Comparison of ENCODE assay signal across 19 cellular contexts in the genomic region with DNA sequence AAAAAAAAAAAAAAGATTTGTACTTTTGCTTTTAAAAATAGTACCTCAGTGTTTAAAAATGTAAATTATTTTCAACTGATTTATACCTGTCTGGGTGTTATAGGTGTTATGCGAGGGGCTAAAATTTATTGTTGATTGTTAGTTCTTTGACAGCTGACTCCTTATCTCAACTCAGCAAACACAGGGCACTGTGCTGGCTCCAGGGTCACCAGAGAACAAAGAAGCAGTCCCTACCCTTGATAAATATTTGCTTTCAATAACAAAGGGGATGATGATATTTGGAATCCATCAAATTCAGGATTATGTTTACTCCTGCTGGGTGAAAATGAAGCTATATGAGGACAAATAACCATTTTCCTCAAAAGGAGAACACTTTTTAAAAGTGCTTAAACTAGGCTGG. TPM values are rescaled to one million over a fixed set of nuclear protein-coding genes. Genes with fewer than 3 reads are reported as not detected.
"Had no signal": no experiment of that assay in that cellular context is flagged by ENCODE, and none has a peak within 500 bp of the region (broad histone marks: within the 10 kb centered on the region; RNA-seq: fewer than 3 reads in every experiment).

No MANE protein-coding gene starts in this region.

- H3K27ac ChIP-seq: breast epithelium, gastroesophageal sphincter, heart right ventricle, pancreas, thoracic aorta had no signal

- H3K36me3 ChIP-seq: breast epithelium, gastroesophageal sphincter, heart right ventricle, pancreas, thoracic aorta had no signal

- H3K9me3 ChIP-seq: breast epithelium, gastroesophageal sphincter, pancreas, thoracic aorta had no signal

- H3K4me1 ChIP-seq: breast epithelium, gastroesophageal sphincter, heart right ventricle, pancreas had no signal

- ATAC-seq: activated CD4-positive, CD25-positive, alpha-beta regulatory T cell treated with anti-CD3 and anti-CD28 coated beads, Interleukin-2, amount 50 U/mL, for 24 hours; gastroesophageal sphincter; heart right ventricle had no signal

- H3K27me3 ChIP-seq: breast epithelium, gastroesophageal sphincter, pancreas had no signal

- H3K4me3 ChIP-seq: breast epithelium, gastroesophageal sphincter, heart right ventricle, lung, pancreas, thoracic aorta had no signal

- FAIRE-seq: islet of Langerhans, pancreas had no signal

- DNase-seq: activated CD4-positive, alpha-beta T cell treated with anti-CD3 and anti-CD28 coated beads, Interleukin-2, amount 50 U/mL, for 1 hour; activated CD8-positive, alpha-beta memory T cell treated with anti-CD3 and anti-CD28 coated beads for 24 hours; activated naive CD4-positive, alpha-beta T cell; activated naive CD8-positive, alpha-beta T cell treated with anti-CD3 and anti-CD28 coated beads, Interleukin-2, amount 10 ng/mL, durations not matched to agents 7 days and 5 days; aorta; erythroblast; heart right ventricle; naive B cell; pancreas; stimulated activated CD4-positive, alpha-beta T cell treated with anti-CD3 and anti-CD28 coated beads, Interleukin-12 subunit alpha, Interleukin-12 subunit beta, amount 100 ng/mL, for 4 hours; stimulated activated CD4-positive, alpha-beta T cell treated with anti-CD3 and anti-CD28 coated beads, Interleukin-2, amount 100 ng/mL, for 24 hours had no signal

RNA-seq across cellular contexts. Expression of gene OVOL2, which starts 45.8 kb away (rescaled TPM):
- total RNA-seq: activated naive CD8-positive, alpha-beta T cell treated with anti-CD3 and anti-CD28 coated beads, Interleukin-2, amount 10 ng/mL, durations not matched to agents 7 days and 5 days; aorta; chondrocyte; dermis microvascular lymphatic vessel endothelial cell; heart right ventricle had no signal
- polyA plus RNA-seq: heart right ventricle had no signal
